In the genomic region with DNA sequence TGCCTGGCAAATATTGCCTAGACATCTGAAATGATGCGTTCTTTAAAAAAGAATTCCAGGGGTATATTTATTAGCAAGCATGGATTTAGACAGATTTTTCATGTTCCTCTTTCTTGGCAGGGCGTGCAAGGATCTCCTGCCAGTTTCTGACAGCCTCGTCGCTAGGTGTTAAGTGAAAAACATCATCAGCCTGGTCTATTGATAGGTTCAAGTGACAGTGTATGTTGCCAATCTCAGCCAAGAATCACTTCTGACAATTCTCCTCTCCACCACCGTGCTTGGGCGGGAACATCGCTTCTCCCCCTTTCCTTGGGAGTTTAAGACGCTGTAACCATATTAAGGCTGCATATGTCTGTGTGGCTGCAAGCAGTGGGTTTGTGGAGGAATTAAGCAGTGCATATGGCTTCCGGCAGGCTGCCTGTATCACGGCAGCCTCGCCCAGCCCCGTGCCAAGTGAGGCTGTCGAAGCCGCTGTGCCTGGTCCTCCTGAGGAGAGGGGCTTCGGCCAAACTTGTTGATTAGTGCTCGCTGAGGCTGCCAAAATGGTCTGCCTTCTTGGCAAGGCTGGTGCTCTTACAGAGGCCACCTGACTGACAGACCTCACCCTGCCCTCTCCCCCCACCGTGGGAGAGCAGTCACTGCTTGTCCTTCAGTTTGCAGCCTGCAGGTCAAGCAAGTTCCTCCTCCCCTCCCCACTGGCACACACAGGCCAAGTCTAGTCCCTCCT, we compare ENCODE assay signal across 6 cellular contexts.
"Had no signal": no experiment of that assay in that cellular context is flagged by ENCODE, and none has a peak within 500 bp of the region (broad histone marks: within the 10 kb centered on the region; RNA-seq: fewer than 3 reads in every experiment).

No MANE protein-coding gene starts in this region.

- H3K27me3 ChIP-seq: neutrophil had no signal

- DNase-seq: activated CD4-positive, alpha-beta T cell treated with anti-CD3 and anti-CD28 coated beads, Interleukin-2, amount 50 U/mL, for 4 hours; activated effector memory CD4-positive, alpha-beta T cell treated with Interleukin-2 at 50 U/mL for 16 hours; activated T-cell treated with anti-CD3 and anti-CD28 coated beads, Interleukin-2, amount 50 U/mL, for 24 hours; small intestine had no signal

- H3K36me3 ChIP-seq: neutrophil had no signal

- H3K27ac ChIP-seq: neutrophil had no signal

- ATAC-seq: esophagus mucosa had no signal

- H3K9me3 ChIP-seq: neutrophil had no signal
